In the genomic region with DNA sequence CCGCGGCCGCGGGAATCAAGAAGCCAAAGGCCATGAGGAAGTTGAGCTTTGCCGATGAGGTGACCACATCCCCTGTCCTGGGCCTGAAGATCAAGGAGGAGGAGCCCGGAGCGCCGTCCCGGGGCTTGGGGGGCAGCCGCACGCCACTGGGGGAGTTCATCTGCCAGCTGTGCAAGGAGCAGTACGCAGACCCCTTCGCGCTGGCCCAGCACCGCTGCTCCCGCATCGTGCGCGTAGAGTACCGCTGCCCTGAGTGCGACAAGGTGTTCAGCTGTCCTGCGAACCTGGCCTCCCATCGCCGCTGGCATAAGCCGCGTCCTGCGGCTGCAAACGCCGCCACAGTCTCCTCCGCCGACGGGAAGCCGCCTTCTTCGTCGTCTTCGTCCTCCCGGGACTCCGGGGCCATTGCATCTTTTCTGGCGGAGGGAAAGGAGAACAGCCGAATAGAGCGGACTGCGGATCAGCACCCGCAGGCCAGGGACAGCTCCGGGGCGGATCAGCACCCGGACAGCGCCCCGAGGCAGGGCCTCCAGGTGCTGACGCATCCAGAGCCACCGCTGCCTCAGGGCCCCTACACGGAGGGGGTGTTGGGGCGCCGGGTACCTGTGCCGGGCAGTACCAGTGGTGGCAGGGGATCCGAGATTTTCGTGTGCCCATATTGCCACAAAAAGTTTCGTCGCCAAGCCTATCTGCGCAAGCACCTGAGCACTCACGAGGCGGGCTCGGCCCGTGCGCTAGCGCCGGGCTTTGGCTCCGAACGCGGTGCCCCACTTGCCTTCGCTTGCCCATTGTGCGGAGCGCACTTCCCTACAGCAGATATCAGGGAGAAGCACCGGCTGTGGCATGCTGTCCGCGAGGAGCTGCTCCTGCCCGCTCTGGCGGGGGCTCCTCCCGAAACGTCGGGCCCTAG, we compare ENCODE assay signal across 8 cellular contexts. TPM values are rescaled to one million over a fixed set of nuclear protein-coding genes. Genes with fewer than 3 reads are reported as not detected.
A peak's percentile ranks its signal among the peaks of the same experiment; 100 is the strongest.
DNase-seq lines count a peak whose midpoint lies in the region; ATAC-seq and TF ChIP-seq lines count a peak whose summit lies in the region.

No MANE protein-coding gene starts in this region.

- BruUV-seq in MCF 10A (replicated peaks; lab: Mats Ljungman, UMichigan) = no TSS peak

- H3K36me3 Mint-ChIP-seq in IgD-negative memory B cell (peaks cover 9% of the 10 kb centered on the region), MCF 10A (ENCODE audit: insufficient read depth, unreplicated experiment) (peaks cover 10% of the 10 kb centered on the region), immature natural killer cell (peaks cover 9 to 22% (median 19%) of the 10 kb centered on the region in 3 donors)

- peak; percentile 72 for ATAC-seq in GM21423 (IDR thresholded peaks at IDR 0.05; ENCODE audit: unreplicated experiment)
- no peak for ATAC-seq in HG03571 (IDR thresholded peaks at IDR 0.05; ENCODE audit: unreplicated experiment)

- H3K4me3 Mint-ChIP-seq in IgD-negative memory B cell (peak overlapping the region; percentile 77 to 93 (median 88)), MCF 10A (ENCODE audit: unreplicated experiment) (peak overlapping the region; percentile 74), immature natural killer cell (peak overlapping the region; percentile 78 to 82 (median 80))

- CTCF ChIA-PET in MCF 10A (lab: Yijun Ruan, JAX) = no interaction called here

- H3K27ac ChIP-seq in VCaP = peak overlapping the region; percentile 84

- TF ChIP-seq CTCF in VCaP (conservative IDR thresholded peaks at IDR 0.05) = no peak
- TF ChIP-seq CTCF in MCF 10A (IDR thresholded peaks at IDR 0.05; ENCODE audit: unreplicated experiment) = no peak

- H3K27ac Mint-ChIP-seq in IgD-negative memory B cell = peak overlapping the region in 2 of 3 donors; percentile 31 to 60
- no peak overlapping the region for H3K27ac Mint-ChIP-seq in MCF 10A (ENCODE audit: low read depth, unreplicated experiment)
- H3K27ac Mint-ChIP-seq in immature natural killer cell = no peak overlapping the region

- POLR2A ChIA-PET in MCF 10A (lab: Yijun Ruan, JAX) = interaction anchor here (0.6 kb wide), 2 partner anchors 20 to 571 kb away, joined by 3 to 5 read pairs; no protein-coding TSS in a partner anchor

- peaks cover 36% of the 10 kb centered on the region for H3K27me3 Mint-ChIP-seq in IgD-negative memory B cell
- peaks cover 34% of the 10 kb centered on the region for H3K27me3 Mint-ChIP-seq in MCF 10A (ENCODE audit: insufficient read depth, unreplicated experiment)
- H3K27me3 Mint-ChIP-seq in immature natural killer cell (ENCODE audit: low read depth in 3 of 3) = peaks cover 20 to 39% (median 21%) of the 10 kb centered on the region in 3 donors

- peaks cover 0 to 3% (median 0%) of the 10 kb centered on the region in 3 donors for H3K9me3 Mint-ChIP-seq in IgD-negative memory B cell
- H3K9me3 Mint-ChIP-seq in MCF 10A (ENCODE audit: unreplicated experiment) = no peaks in the 10 kb centered on the region
- no peaks in the 10 kb centered on the region for H3K9me3 Mint-ChIP-seq in immature natural killer cell

- H3K4me1 Mint-ChIP-seq in IgD-negative memory B cell (peaks cover 6 to 19% (median 11%) of the 10 kb centered on the region in 3 donors), MCF 10A (ENCODE audit: insufficient read depth, unreplicated experiment) (peaks cover 6% of the 10 kb centered on the region), immature natural killer cell (peaks cover 12 to 18% of the 10 kb centered on the region in 2 donors)

- DNase-seq in DMS 273 (lab: John Stamatoyannopoulos, UW; ENCODE audit: unreplicated experiment) (peak; percentile 80), MCF 10A (ENCODE audit: unreplicated experiment) (peak; percentile 52), immature natural killer cell (peak; percentile 60 to 68 (median 67))
- DNase-seq in stimulated activated CD4-positive, alpha-beta T cell treated with anti-CD3 and anti-CD28 coated beads, Interleukin-12 subunit alpha, Interleukin-12 subunit beta, amount 100 ng/mL, for 48 hours (ENCODE audit: low read depth in 2 of 3, low spot score in 1 of 3) = peak in 2 of 3 donors; percentile 60 to 63

- intact Hi-C loops in MCF 10A (cut with micrococcal nuclease) = loop anchor here (5.0 kb wide), 1 partner anchor 152 kb away; no protein-coding TSS in a partner anchor

RNA-seq across cellular contexts. Expression of gene INSM2, which starts 1.2 kb away (rescaled TPM):
- not detected for polyA plus RNA-seq in IgD-negative memory B cell
- total RNA-seq in MCF 10A (2022) = 0.09 and 0.10 TPM in 2 replicates
- not detected for polyA plus RNA-seq in immature natural killer cell

Comparison
In these comparisons a context has a peak if more than half of its experiments do, and no peak if none do; other contexts are left out.
1. H3K27ac Mint-ChIP-seq: peak in IgD-negative memory B cell (2 of 3); none in MCF 10A (single experiment) and immature natural killer cell (0 of 6).
2. Peak in every context shown above with its lines, with median percentiles within 50 percentile points of each other: DNase-seq and H3K4me3 Mint-ChIP-seq.